In the genomic region with DNA sequence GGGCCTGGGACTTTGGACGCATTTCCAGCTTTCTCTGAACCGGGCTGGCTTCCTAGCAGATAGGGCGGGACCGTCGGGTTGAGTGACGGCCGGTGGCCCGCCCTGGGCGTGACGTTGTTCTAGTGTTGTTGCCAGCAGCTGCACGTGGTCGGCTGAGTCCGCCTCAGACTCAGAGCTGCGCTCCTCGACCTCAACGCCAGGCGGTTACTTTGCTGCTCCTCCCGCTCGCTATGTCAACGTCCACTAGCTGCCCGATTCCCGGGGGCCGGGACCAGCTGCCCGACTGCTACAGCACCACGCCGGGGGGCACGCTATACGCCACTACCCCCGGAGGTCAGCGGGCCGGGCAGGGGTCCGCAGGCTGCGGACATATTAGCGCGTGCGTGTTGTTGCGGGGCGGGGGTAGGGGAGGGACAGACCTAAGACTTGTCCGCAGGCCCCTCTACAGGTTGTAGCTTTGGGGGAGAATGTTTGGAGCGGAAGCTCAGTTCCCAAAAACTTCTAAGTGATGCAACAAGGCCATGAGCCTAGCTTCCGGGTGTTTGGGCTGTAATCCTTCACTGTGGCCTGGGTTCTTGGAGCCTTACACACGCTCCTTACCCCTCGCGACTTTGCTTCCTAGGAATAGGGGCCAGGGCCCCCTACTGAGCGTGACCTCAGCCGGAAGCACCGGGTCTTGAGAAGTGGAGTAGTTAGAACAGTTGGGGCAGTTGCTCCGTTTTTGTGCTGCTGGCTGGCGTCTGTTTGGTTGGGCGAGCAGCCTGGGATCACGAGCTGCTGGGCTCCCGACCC, we compare ENCODE assay signal across 8 cellular contexts. TPM values are rescaled to one million over a fixed set of nuclear protein-coding genes. Genes with fewer than 3 reads are reported as not detected.
A peak's percentile ranks its signal among the peaks of the same experiment; 100 is the strongest.
DNase-seq lines count a peak whose midpoint lies in the region; ATAC-seq and TF ChIP-seq lines count a peak whose summit lies in the region.

A gene (plus strand): TSS at position 155 of the 792 bp plus-strand sequence. CDS start 76 bp downstream, at position 231.

- peaks cover 52 to 69% of the 10 kb centered on the region in 2 donors for H3K36me3 Mint-ChIP-seq in CD14-positive monocyte
- peaks cover 0 to 40% (median 3%) of the 10 kb centered on the region in 3 donors for H3K36me3 Mint-ChIP-seq in naive thymus-derived CD8-positive, alpha-beta T cell
- H3K36me3 Mint-ChIP-seq in stimulated activated naive B cell treated with anti-CD40 and anti-IgM and Interleukin-4, amounts not matched to agents 10 μg/mL and 1 μg/mL and 100 μg/mL, for 72 hours = peaks cover 38 to 51% of the 10 kb centered on the region in 2 donors

- DNase-seq in CD14-positive monocyte (ENCODE audit: low spot score) (peak; percentile 93), fibroblast of pulmonary artery (ENCODE audit: low read depth) (peak; percentile 98)
- DNase-seq in activated T-helper 9 cell treated with anti-CD3 and anti-CD28 coated beads, Interleukin-2, amount 50 U/mL, for 16 hours (ENCODE audit: low read depth) = peak; percentile 77
- DNase-seq in naive thymus-derived CD8-positive, alpha-beta T cell = peak; percentile 80 to 92 (median 87)
- peak; percentile 76 for DNase-seq in stimulated activated naive B cell treated with anti-CD40 and anti-IgM and Interleukin-4, amounts not matched to agents 10 μg/mL and 1 μg/mL and 100 μg/mL, for 72 hours

- H3K4me3 Mint-ChIP-seq in CD14-positive monocyte = peak within 1 kb of the TSS; percentile 86 to 94
- peak within 1 kb of the TSS; percentile 81 to 96 (median 93) for H3K4me3 Mint-ChIP-seq in naive thymus-derived CD8-positive, alpha-beta T cell
- H3K4me3 Mint-ChIP-seq in stimulated activated naive B cell treated with anti-CD40 and anti-IgM and Interleukin-4, amounts not matched to agents 10 μg/mL and 1 μg/mL and 100 μg/mL, for 72 hours = peak within 1 kb of the TSS; percentile 73 to 80

- POLR2A ChIA-PET in naive thymus-derived CD8-positive, alpha-beta T cell (lab: Charles Lee) = interaction anchor here (0.9 to 5.3 kb wide), 23 partner anchors 10 to 773 kb away, joined by 3 to 61 read pairs (median 6); a partner anchor contains a TSS

- H3K27ac Mint-ChIP-seq in CD14-positive monocyte = peak within 1 kb of the TSS; percentile 95 to 99 (median 98)
- peak within 1 kb of the TSS; percentile 94 to 99 (median 98) for H3K27ac Mint-ChIP-seq in naive thymus-derived CD8-positive, alpha-beta T cell
- peak within 1 kb of the TSS; percentile 92 for H3K27ac Mint-ChIP-seq in stimulated activated naive B cell treated with anti-CD40 and anti-IgM and Interleukin-4, amounts not matched to agents 10 μg/mL and 1 μg/mL and 100 μg/mL, for 72 hours

- TF ChIP-seq CTCF in CD14-positive monocyte (IDR thresholded peaks at IDR 0.05) (peak; percentile 79), fibroblast of pulmonary artery (IDR thresholded peaks at IDR 0.05; ENCODE audit: low read length, missing control alignments) (peak; percentile 59)

- peak within 1 kb of the TSS; percentile 51 for H3K4me3 ChIP-seq in fibroblast of pulmonary artery (replicated peaks; ENCODE audit: low read depth, low read length)

- peak; percentile 98 for ATAC-seq in GM19452 (IDR thresholded peaks at IDR 0.05; ENCODE audit: unreplicated experiment)
- peak; percentile 88 for ATAC-seq in HG03575 (IDR thresholded peaks at IDR 0.05; ENCODE audit: extremely low read depth, insufficient number of reproducible peaks, low FRiP score, unreplicated experiment)
- peak; percentile 92 to 95 for ATAC-seq in naive thymus-derived CD8-positive, alpha-beta T cell
- peak; percentile 98 for ATAC-seq in stimulated activated naive B cell treated with anti-CD40 and anti-IgM and Interleukin-4, amounts not matched to agents 10 μg/mL and 1 μg/mL and 100 μg/mL, for 72 hours (replicated peaks)

- no peaks in the 10 kb centered on the region for H3K9me3 Mint-ChIP-seq in CD14-positive monocyte
- H3K9me3 Mint-ChIP-seq in naive thymus-derived CD8-positive, alpha-beta T cell = no peaks in the 10 kb centered on the region
- H3K9me3 Mint-ChIP-seq in stimulated activated naive B cell treated with anti-CD40 and anti-IgM and Interleukin-4, amounts not matched to agents 10 μg/mL and 1 μg/mL and 100 μg/mL, for 72 hours = no peaks in the 10 kb centered on the region

- no peaks in the 10 kb centered on the region for H3K27me3 Mint-ChIP-seq in CD14-positive monocyte (ENCODE audit: low read depth in 3 of 3)
- no peaks in the 10 kb centered on the region for H3K27me3 Mint-ChIP-seq in naive thymus-derived CD8-positive, alpha-beta T cell
- no peaks in the 10 kb centered on the region for H3K27me3 Mint-ChIP-seq in stimulated activated naive B cell treated with anti-CD40 and anti-IgM and Interleukin-4, amounts not matched to agents 10 μg/mL and 1 μg/mL and 100 μg/mL, for 72 hours

- intact Hi-C loops in CD14-positive monocyte (cut with micrococcal nuclease) = loop anchor here in 1 of 2 donors (5.0 to 10.0 kb wide), 2 partner anchors 90 to 143 kb away; a partner anchor contains a TSS

- peaks cover 44% of the 10 kb centered on the region for H3K4me1 Mint-ChIP-seq in CD14-positive monocyte
- peaks cover 13 to 36% (median 35%) of the 10 kb centered on the region in 4 donors for H3K4me1 Mint-ChIP-seq in naive thymus-derived CD8-positive, alpha-beta T cell
- H3K4me1 Mint-ChIP-seq in stimulated activated naive B cell treated with anti-CD40 and anti-IgM and Interleukin-4, amounts not matched to agents 10 μg/mL and 1 μg/mL and 100 μg/mL, for 72 hours = peaks cover 30 to 50% of the 10 kb centered on the region in 2 donors

TF ChIP-seq in PFSK-1, 5 proteins besides CTCF, POLR2A, EP300 and RAD21:
- TF ChIP-seq TAF1 (IDR thresholded peaks at IDR 0.05; ENCODE audit: borderline replicate concordance, insufficient read depth, low read length) (no peak), FOXP2 (optimal IDR thresholded peaks at IDR 0.05; ENCODE audit: borderline replicate concordance, extremely low read depth, extremely low read length, insufficient read depth) (peak; percentile 99), SIN3A (IDR thresholded peaks at IDR 0.05; ENCODE audit: borderline replicate concordance, insufficient read depth, low read length) (peak; percentile 57; the same call in 1 of the 2 replicates), POLR2AphosphoS5 (IDR thresholded peaks at IDR 0.05; ENCODE audit: low read depth, low read length) (0 out of 2 replicates have a peak, but pooled peaks have one; percentile 41)
- TF ChIP-seq, protein P1, sequence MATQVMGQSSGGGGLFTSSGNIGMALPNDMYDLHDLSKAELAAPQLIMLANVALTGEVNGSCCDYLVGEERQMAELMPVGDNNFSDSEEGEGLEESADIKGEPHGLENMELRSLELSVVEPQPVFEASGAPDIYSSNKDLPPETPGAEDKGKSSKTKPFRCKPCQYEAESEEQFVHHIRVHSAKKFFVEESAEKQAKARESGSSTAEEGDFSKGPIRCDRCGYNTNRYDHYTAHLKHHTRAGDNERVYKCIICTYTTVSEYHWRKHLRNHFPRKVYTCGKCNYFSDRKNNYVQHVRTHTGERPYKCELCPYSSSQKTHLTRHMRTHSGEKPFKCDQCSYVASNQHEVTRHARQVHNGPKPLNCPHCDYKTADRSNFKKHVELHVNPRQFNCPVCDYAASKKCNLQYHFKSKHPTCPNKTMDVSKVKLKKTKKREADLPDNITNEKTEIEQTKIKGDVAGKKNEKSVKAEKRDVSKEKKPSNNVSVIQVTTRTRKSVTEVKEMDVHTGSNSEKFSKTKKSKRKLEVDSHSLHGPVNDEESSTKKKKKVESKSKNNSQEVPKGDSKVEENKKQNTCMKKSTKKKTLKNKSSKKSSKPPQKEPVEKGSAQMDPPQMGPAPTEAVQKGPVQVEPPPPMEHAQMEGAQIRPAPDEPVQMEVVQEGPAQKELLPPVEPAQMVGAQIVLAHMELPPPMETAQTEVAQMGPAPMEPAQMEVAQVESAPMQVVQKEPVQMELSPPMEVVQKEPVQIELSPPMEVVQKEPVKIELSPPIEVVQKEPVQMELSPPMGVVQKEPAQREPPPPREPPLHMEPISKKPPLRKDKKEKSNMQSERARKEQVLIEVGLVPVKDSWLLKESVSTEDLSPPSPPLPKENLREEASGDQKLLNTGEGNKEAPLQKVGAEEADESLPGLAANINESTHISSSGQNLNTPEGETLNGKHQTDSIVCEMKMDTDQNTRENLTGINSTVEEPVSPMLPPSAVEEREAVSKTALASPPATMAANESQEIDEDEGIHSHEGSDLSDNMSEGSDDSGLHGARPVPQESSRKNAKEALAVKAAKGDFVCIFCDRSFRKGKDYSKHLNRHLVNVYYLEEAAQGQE (IDR thresholded peaks at IDR 0.05; ENCODE audit: insufficient read depth in 1 of 2, low read depth in 2 of 2, low read length in 2 of 2) = no peak

RNA-seq across cellular contexts. Expression of the gene that starts here (rescaled TPM):
- polyA plus RNA-seq in CD14-positive monocyte = 10 to 100 TPM; 41.9 to 46.0 TPM
- polyA plus RNA-seq in PFSK-1 (2012; ENCODE audit: insufficient read length, low read depth) = 13.2 TPM
- 10 to 100 TPM; 24.5 to 27.3 TPM for total RNA-seq in naive thymus-derived CD8-positive, alpha-beta T cell
- 10 to 100 TPM; 50.4 to 79.6 (median 71.5) TPM for polyA plus RNA-seq in naive thymus-derived CD8-positive, alpha-beta T cell

Comparison
In these comparisons a context has a peak if more than half of its experiments do, and no peak if none do; other contexts are left out.
1. Peak in every context shown above with its lines: DNase-seq, ATAC-seq and H3K4me3 ChIP-seq.